ENCODE assay signal across 11 cellular contexts in genomic region chr19:518292-519231, GRCh38. TPM values are rescaled to one million over a fixed set of nuclear protein-coding genes. Genes with fewer than 3 reads are reported as not detected.
A peak's percentile ranks its signal among the peaks of the same experiment; 100 is the strongest.
DNase-seq lines count a peak whose midpoint lies in the region; ATAC-seq and TF ChIP-seq lines count a peak whose summit lies in the region.
"Had no signal": no experiment of that assay in that cellular context is flagged by ENCODE, and none has a peak within 500 bp of the region (broad histone marks: within the 10 kb centered on the region; RNA-seq: fewer than 3 reads in every experiment).

No MANE protein-coding gene starts in this region.

- H3K4me3 Mint-ChIP-seq in CD14-positive monocyte, result no peak overlapping the region
- H3K4me3 Mint-ChIP-seq in activated CD4-positive, alpha-beta T cell treated with anti-CD3 and anti-CD28 coated beads for 36 hours, result no peak overlapping the region
- H3K4me3 Mint-ChIP-seq: HFFc6 had no signal

- ATAC-seq in activated CD4-positive, alpha-beta T cell treated with anti-CD3 and anti-CD28 coated beads for 36 hours, result peak; percentile 63
- ATAC-seq in GM18868 (IDR thresholded peaks at IDR 0.05; ENCODE audit: unreplicated experiment), result no peak

- peaks cover 0 to 16% (median 9%) of the 10 kb centered on the region in 7 donors for H3K9me3 Mint-ChIP-seq in CD14-positive monocyte
- no peaks in the 10 kb centered on the region for H3K9me3 Mint-ChIP-seq in activated CD4-positive, alpha-beta T cell treated with anti-CD3 and anti-CD28 coated beads for 36 hours (ENCODE audit: low read depth)
- H3K9me3 Mint-ChIP-seq: HFFc6 had no signal

- POLR2A ChIA-PET in activated CD4-positive, alpha-beta T cell treated with anti-CD3 and anti-CD28 coated beads for 36 hours (lab: Charles Lee), result no interaction called here

- H3K36me3 Mint-ChIP-seq in CD14-positive monocyte, result peaks cover 8% of the 10 kb centered on the region in 2 donors
- no peaks in the 10 kb centered on the region for H3K36me3 Mint-ChIP-seq in activated CD4-positive, alpha-beta T cell treated with anti-CD3 and anti-CD28 coated beads for 36 hours (ENCODE audit: low read depth)

- intact Hi-C loops in CD14-positive monocyte (cut with micrococcal nuclease), result no loop called here
- intact Hi-C loops in activated CD4-positive, alpha-beta T cell treated with anti-CD3 and anti-CD28 coated beads for 36 hours (cut with DNase I, micrococcal nuclease), result no loop called here
- intact Hi-C loops in ovary (cut with DNase I), result no loop called here

- no peak overlapping the region for H3K27ac Mint-ChIP-seq in CD14-positive monocyte
- H3K27ac Mint-ChIP-seq in activated CD4-positive, alpha-beta T cell treated with anti-CD3 and anti-CD28 coated beads for 36 hours, result no peak overlapping the region
- H3K27ac Mint-ChIP-seq: HFFc6 had no signal

- no peaks in the 10 kb centered on the region for H3K36me3 ChIP-seq in effector memory CD4-positive, alpha-beta T cell (ENCODE audit: control insufficient read depth, insufficient read depth, low read length)
- H3K36me3 ChIP-seq in ovary, result no peaks in the 10 kb centered on the region

- no peaks in the 10 kb centered on the region for H3K4me1 Mint-ChIP-seq in CD14-positive monocyte
- peaks cover 4% of the 10 kb centered on the region for H3K4me1 Mint-ChIP-seq in activated CD4-positive, alpha-beta T cell treated with anti-CD3 and anti-CD28 coated beads for 36 hours

- no peaks in the 10 kb centered on the region for H3K9me3 ChIP-seq in effector memory CD4-positive, alpha-beta T cell (ENCODE audit: control insufficient read depth, low read length)
- H3K9me3 ChIP-seq in ovary, result no peaks in the 10 kb centered on the region
- H3K9me3 ChIP-seq: ascending aorta had no signal

- TF ChIP-seq EP300 in ovary (IDR thresholded peaks at IDR 0.05), result no peak

- H3K4me1 ChIP-seq in effector memory CD4-positive, alpha-beta T cell (ENCODE audit: control insufficient read depth, insufficient read depth, low read length, poor library complexity, severe bottlenecking), result peaks cover 11% of the 10 kb centered on the region
- H3K4me1 ChIP-seq in ovary (ENCODE audit: insufficient read depth), result no peaks in the 10 kb centered on the region
- H3K4me1 ChIP-seq: ascending aorta had no signal

- H3K27ac ChIP-seq in effector memory CD4-positive, alpha-beta T cell (ENCODE audit: insufficient read depth, low read length, poor library complexity, severe bottlenecking), result peak overlapping the region; percentile 11
- H3K27ac ChIP-seq in ovary, result no peak overlapping the region
- H3K27ac ChIP-seq: ascending aorta had no signal

- WGBS in ovary, 3 donors, result 37 to 53% (median 52%) methylated on average over 41 to 59 of the region's 59 CpGs

- peaks cover 8 to 31% (median 28%) of the 10 kb centered on the region in 3 donors for H3K27me3 Mint-ChIP-seq in CD14-positive monocyte (ENCODE audit: low read depth in 3 of 3)
- no peaks in the 10 kb centered on the region for H3K27me3 Mint-ChIP-seq in activated CD4-positive, alpha-beta T cell treated with anti-CD3 and anti-CD28 coated beads for 36 hours

- no peak for TF ChIP-seq CTCF in CD14-positive monocyte (IDR thresholded peaks at IDR 0.05)
- no peak for TF ChIP-seq CTCF in ovary (IDR thresholded peaks at IDR 0.05)

- DNase-seq in CD14-positive monocyte (ENCODE audit: low spot score), result peak; percentile 44
- DNase-seq in activated CD4-positive, alpha-beta T cell treated with anti-CD3 and anti-CD28 coated beads for 36 hours, result peak; percentile 67
- DNase-seq in effector memory CD4-positive, alpha-beta T cell, result peak in 2 of 3 donors; percentile 24 to 34
- DNase-seq in ovary, result peak in 3 of 5 donors; percentile 60 to 68 (median 66)
- no peak for DNase-seq in medulla oblongata (ENCODE audit: extremely low spot score)
- DNase-seq in NCI-H446 treated with DMSO at 0.1 percent for 48 hours (lab: John Stamatoyannopoulos, UW), result no peak
- no peak for DNase-seq in SKM-1 treated with dmso at 0.1 percent for 144 hours (lab: John Stamatoyannopoulos, UW; ENCODE audit: unreplicated experiment)
- DNase-seq: HFFc6, mammary epithelial cell had no signal

- TF ChIP-seq POLR2A in ovary (IDR thresholded peaks at IDR 0.05), result no peak

- CTCF ChIA-PET in activated CD4-positive, alpha-beta T cell treated with anti-CD3 and anti-CD28 coated beads for 36 hours (lab: Charles Lee), result interaction anchor here (1.1 kb wide), 1 partner anchor 12 kb away, joined by 3 read pairs; no protein-coding TSS in a partner anchor

- no peaks in the 10 kb centered on the region for H3K27me3 ChIP-seq in effector memory CD4-positive, alpha-beta T cell (replicated peaks; ENCODE audit: control insufficient read depth, insufficient read depth, low read length, poor library complexity, severe bottlenecking)
- H3K27me3 ChIP-seq in ovary, result no peaks in the 10 kb centered on the region
- H3K27me3 ChIP-seq: ascending aorta had no signal

- no peak overlapping the region for H3K4me3 ChIP-seq in effector memory CD4-positive, alpha-beta T cell (ENCODE audit: insufficient read depth, low read depth, low read length, poor library complexity, severe bottlenecking)
- no peak overlapping the region for H3K4me3 ChIP-seq in ovary
- H3K4me3 ChIP-seq: ascending aorta had no signal

RNA-seq across cellular contexts. Expression of gene TPGS1, which starts 11.3 kb away (rescaled TPM):
- 10 to 100 TPM; 14.2 to 48.1 TPM for polyA plus RNA-seq in CD14-positive monocyte
- 1 to 10 TPM; 6.4 to 8.4 TPM for total RNA-seq in activated CD4-positive, alpha-beta T cell treated with anti-CD3 and anti-CD28 coated beads for 36 hours
- 10 to 100 TPM; 18.6 to 93.3 (median 27.4) TPM for total RNA-seq in ovary
- 10 to 100 TPM in 1 of 2 donors, under 1 TPM in 1; 0.12 to 24.7 TPM for polyA plus RNA-seq in ovary

RNA-seq across cellular contexts. Expression of gene CDC34, which starts 13.0 kb away (rescaled TPM):
- 10 to 100 TPM; 25.2 to 43.0 TPM for polyA plus RNA-seq in CD14-positive monocyte
- total RNA-seq in activated CD4-positive, alpha-beta T cell treated with anti-CD3 and anti-CD28 coated beads for 36 hours, result 10 to 100 TPM; 36.7 to 41.5 TPM
- total RNA-seq in ovary, result 10 to 100 TPM; 45.6 to 78.9 (median 56.1) TPM
- 10 to 100 TPM; 13.2 to 59.7 TPM for polyA plus RNA-seq in ovary

RNA-seq across cellular contexts. Expression of gene MADCAM1, which starts 22.3 kb away (rescaled TPM):
- polyA plus RNA-seq in CD14-positive monocyte, result not detected
- total RNA-seq in activated CD4-positive, alpha-beta T cell treated with anti-CD3 and anti-CD28 coated beads for 36 hours, result under 1 TPM in 1 of 2 experiments, not detected in 1; 0.14 TPM
- under 1 TPM in 6 of 7 donors, not detected in 1; 0.11 to 0.90 (median 0.41) TPM for total RNA-seq in ovary
- under 1 TPM in 1 of 2 donors, not detected in 1; 0.42 TPM for polyA plus RNA-seq in ovary
- total RNA-seq: ascending aorta had no signal

RNA-seq across cellular contexts. Expression of gene GZMM, which starts 25.3 kb away (rescaled TPM):
- polyA plus RNA-seq in CD14-positive monocyte (1 to 10 TPM in 1 of 2 donors, under 1 TPM in 1; 0.48 to 1.4 TPM), ovary (under 1 TPM in 1 of 2 donors, not detected in 1; 0.48 TPM)
- 10 to 100 TPM; 22.5 to 25.3 TPM for total RNA-seq in activated CD4-positive, alpha-beta T cell treated with anti-CD3 and anti-CD28 coated beads for 36 hours
- 1 to 10 TPM in 1 of 7 donors, under 1 TPM in 5, not detected in 1; 0.31 to 1.7 (median 0.56) TPM for total RNA-seq in ovary
- total RNA-seq: ascending aorta, mammary epithelial cell had no signal
- polyA plus RNA-seq: mammary epithelial cell had no signal

RNA-seq across cellular contexts. Expression of gene BSG, which starts 53.8 kb away (rescaled TPM):
- 100 to 1,000 TPM; 364 to 431 TPM for polyA plus RNA-seq in CD14-positive monocyte
- total RNA-seq in activated CD4-positive, alpha-beta T cell treated with anti-CD3 and anti-CD28 coated beads for 36 hours, result 100 to 1,000 TPM; 165 to 175 TPM
- 100 to 1,000 TPM; 225 to 484 (median 324) TPM for total RNA-seq in ovary
- polyA plus RNA-seq in ovary, result 100 to 1,000 TPM; 111 to 290 TPM

Comparison
In these comparisons a context has a peak if more than half of its experiments do, and no peak if none do; other contexts are left out.
1. DNase-seq: peak in CD14-positive monocyte (single experiment), activated CD4-positive, alpha-beta T cell treated with anti-CD3 and anti-CD28 coated beads for 36 hours (single experiment), effector memory CD4-positive, alpha-beta T cell (2 of 3) and ovary (3 of 5); none in medulla oblongata (single experiment), NCI-H446 treated with DMSO at 0.1 percent for 48 hours (single experiment) and SKM-1 treated with dmso at 0.1 percent for 144 hours (single experiment).